Comparison of ENCODE assay signal across 15 cellular contexts in genomic region chr15:30905821-30906220, GRCh38. TPM values are rescaled to one million over a fixed set of nuclear protein-coding genes. Genes with fewer than 3 reads are reported as not detected.
DNase-seq lines count a peak whose midpoint lies in the region; ATAC-seq and TF ChIP-seq lines count a peak whose summit lies in the region.
"Had no signal": no experiment of that assay in that cellular context is flagged by ENCODE, and none has a peak within 500 bp of the region (broad histone marks: within the 10 kb centered on the region; RNA-seq: fewer than 3 reads in every experiment).

No MANE protein-coding gene starts in this region.

- H3K27ac ChIP-seq in IMR-90 (ENCODE audit: insufficient read depth, low read length) (no peak overlapping the region), endodermal cell (ENCODE audit: low read depth, low read length) (no peak overlapping the region), mesendoderm (ENCODE audit: low read depth, low read length) (no peak overlapping the region)
- H3K27ac ChIP-seq: left lung, parathyroid adenoma had no signal

- H3K27ac Mint-ChIP-seq in endodermal cell = no peak overlapping the region
- no peak overlapping the region for H3K27ac Mint-ChIP-seq in stimulated activated memory B cell treated with anti-CD40 and anti-IgM and Interleukin-4, amounts not matched to agents 10 μg/mL and 1 μg/mL and 100 μg/mL, for 72 hours
- H3K27ac Mint-ChIP-seq: stimulated activated effector memory CD8-positive, alpha-beta T cell treated with anti-CD3 and anti-CD28 coated beads, Interleukin-12 subunit alpha, Interleukin-12 subunit beta, amount 100 ng/mL, for 72 hours had no signal

- CTCF ChIA-PET in IMR-90 (lab: Yijun Ruan, JAX) = no interaction called here

- no peaks in the 10 kb centered on the region for H4K20me1 ChIP-seq in IMR-90 (ENCODE audit: insufficient read depth, low read length)

- POLR2A ChIA-PET in IMR-90 (lab: Charles Lee; ENCODE audit: unreplicated experiment) = no interaction called here

- intact Hi-C loops in IMR-90 (cut with micrococcal nuclease) = loop anchor here (2.0 to 10.0 kb wide), 2 partner anchors 223 to 579 kb away; no protein-coding TSS in a partner anchor

- H4K5ac ChIP-seq in IMR-90 (ENCODE audit: low read depth, low read length) (no peak overlapping the region), mesendoderm (ENCODE audit: low read length) (no peak overlapping the region)

- no peaks in the 10 kb centered on the region for H3K27me3 Mint-ChIP-seq in endodermal cell (ENCODE audit: insufficient read depth)
- H3K27me3 Mint-ChIP-seq in stimulated activated memory B cell treated with anti-CD40 and anti-IgM and Interleukin-4, amounts not matched to agents 10 μg/mL and 1 μg/mL and 100 μg/mL, for 72 hours = no peaks in the 10 kb centered on the region

- peaks cover 2% of the 10 kb centered on the region for H3K79me2 ChIP-seq in mesendoderm (ENCODE audit: control insufficient read depth, insufficient read depth, low read length)
- H3K79me2 ChIP-seq: parathyroid adenoma had no signal

- no peak overlapping the region for H4K91ac ChIP-seq in IMR-90 (ENCODE audit: insufficient read depth, low read depth, low read length)

- dilution Hi-C loops in IMR-90 (cut with HindIII; ENCODE audit: low sequenced_read_pairs, unreplicated experiment) = no loop called here

- no peak for ATAC-seq in IMR-90 (ENCODE audit: low read depth)
- ATAC-seq in stimulated activated memory B cell treated with anti-CD40 and anti-IgM and Interleukin-4, amounts not matched to agents 10 μg/mL and 1 μg/mL and 100 μg/mL, for 72 hours = no peak
- ATAC-seq: left lung; stimulated activated effector memory CD8-positive, alpha-beta T cell treated with anti-CD3 and anti-CD28 coated beads, Interleukin-12 subunit alpha, Interleukin-12 subunit beta, amount 100 ng/mL, for 72 hours had no signal

- in situ Hi-C loops in IMR-90 (cut with MboI; ENCODE audit: low sequenced_read_pairs) = loop anchor here (10.0 kb wide), 1 partner anchor 219 kb away; no protein-coding TSS in a partner anchor

- no peak overlapping the region for H3K4ac ChIP-seq in IMR-90 (ENCODE audit: low read depth, low read length)
- H3K4ac ChIP-seq in mesendoderm (ENCODE audit: low read depth, low read length) = no peak overlapping the region

- H3K36me3 Mint-ChIP-seq in endodermal cell (ENCODE audit: low read depth) = peaks cover 22% of the 10 kb centered on the region
- peaks cover 41% of the 10 kb centered on the region for H3K36me3 Mint-ChIP-seq in stimulated activated memory B cell treated with anti-CD40 and anti-IgM and Interleukin-4, amounts not matched to agents 10 μg/mL and 1 μg/mL and 100 μg/mL, for 72 hours

- BruUV-seq in IMR-90 (replicated peaks; lab: Mats Ljungman, UMichigan) = no TSS peak

- H3K4me3 ChIP-seq in AG09309 (ENCODE audit: control insufficient read depth, low read depth, low read length) (no peak overlapping the region), IMR-90 (ENCODE audit: insufficient read depth, low read depth, low read length) (no peak overlapping the region), endodermal cell (ENCODE audit: low read length) (no peak overlapping the region), mesendoderm (ENCODE audit: low read length) (no peak overlapping the region)
- H3K4me3 ChIP-seq: left lung had no signal

- peaks cover 2% of the 10 kb centered on the region for H3K4me1 Mint-ChIP-seq in endodermal cell
- H3K4me1 Mint-ChIP-seq in stimulated activated memory B cell treated with anti-CD40 and anti-IgM and Interleukin-4, amounts not matched to agents 10 μg/mL and 1 μg/mL and 100 μg/mL, for 72 hours = peaks cover 33% of the 10 kb centered on the region

- H2BK15ac ChIP-seq in IMR-90 (ENCODE audit: low read depth, low read length) (no peak overlapping the region), mesendoderm (replicated peaks; ENCODE audit: low read depth) (no peak overlapping the region)

- H3K18ac ChIP-seq in IMR-90 (ENCODE audit: low read depth, low read length) = no peak overlapping the region
- no peak overlapping the region for H3K18ac ChIP-seq in mesendoderm (ENCODE audit: low read length)

- no peak for TF ChIP-seq POLR2A in IMR-90 (IDR thresholded peaks at IDR 0.05; ENCODE audit: low read depth, low read length)

- WGBS in IMR-90 (ENCODE audit: extremely low coverage in 2 of 2, insufficient read length in 1 of 2), 2 experiments = no CpG with 5 or more reads among the region's 5 CpGs
- 88 to 89% methylated on average over 4 to 5 of the region's 5 CpGs for WGBS in endodermal cell (ENCODE audit: insufficient coverage in 1 of 2, insufficient read length in 1 of 2), 2 experiments
- WGBS in mesendoderm (ENCODE audit: extremely low coverage, insufficient coverage, low lambda C conversion rate) = no CpG with 5 or more reads among the region's 5 CpGs

- H2AK5ac ChIP-seq in IMR-90 (ENCODE audit: low read depth, low read length) (no peak overlapping the region), mesendoderm (ENCODE audit: low read length) (no peak overlapping the region)

- peaks cover 8% of the 10 kb centered on the region for H3K36me3 ChIP-seq in IMR-90 (ENCODE audit: control insufficient read depth, insufficient read depth, low read length)
- H3K36me3 ChIP-seq in endodermal cell (ENCODE audit: control insufficient read depth, insufficient read depth, low read length) = peaks cover 21% of the 10 kb centered on the region
- H3K36me3 ChIP-seq in mesendoderm (ENCODE audit: control insufficient read depth, insufficient read depth, low read length) = no peaks in the 10 kb centered on the region

- no peak overlapping the region for H2AFZ ChIP-seq in IMR-90 (replicated peaks; ENCODE audit: low read length, poor library complexity)
- H2AFZ ChIP-seq: parathyroid adenoma had no signal

- H3K4me2 ChIP-seq in IMR-90 (ENCODE audit: low read depth, low read length) (no peak overlapping the region), mesendoderm (ENCODE audit: low read length) (no peak overlapping the region)

- H3K79me1 ChIP-seq in IMR-90 (ENCODE audit: low read depth in 1 of 2, low read length in 2 of 2) (0 out of 4 replicates have a peak, but pooled peaks cover 0 to 4% of the 10 kb centered on the region in 2 experiments), mesendoderm (ENCODE audit: low read length) (no peaks in the 10 kb centered on the region)

- H2BK120ac ChIP-seq in IMR-90 (ENCODE audit: low read depth, low read length) = no peak overlapping the region
- no peak overlapping the region for H2BK120ac ChIP-seq in mesendoderm (ENCODE audit: low read depth, low read length)

- H3K56ac ChIP-seq in IMR-90 (ENCODE audit: extremely low read depth, insufficient read depth, low read length) = no peak overlapping the region
- H3K56ac ChIP-seq in mesendoderm (ENCODE audit: low read length) = no peak overlapping the region

- peaks cover 5% of the 10 kb centered on the region; the same call in 1 of the 2 replicates for H3K9me1 ChIP-seq in IMR-90 (ENCODE audit: insufficient read depth, low read length)

- H4K8ac ChIP-seq in IMR-90 (ENCODE audit: low read depth in 2 of 2, low read length in 2 of 2) (no peak overlapping the region), mesendoderm (ENCODE audit: low read depth, low read length) (no peak overlapping the region)

- H3K9ac ChIP-seq in IMR-90 (ENCODE audit: low read depth, low read length) = no peak overlapping the region
- H3K9ac ChIP-seq in endodermal cell (ENCODE audit: extremely low read depth, low read length, poor library complexity, severe bottlenecking) = no peak overlapping the region
- H3K9ac ChIP-seq in mesendoderm (ENCODE audit: low read length) = no peak overlapping the region
- H3K9ac ChIP-seq: parathyroid adenoma had no signal

- DNase-seq in AG09309 (ENCODE audit: low read depth) (no peak), IMR-90 (peak; percentile 18), endodermal cell (no peak), mesendoderm (peak; percentile 19), NCI-H1436 treated with DMSO at 0.1 percent for 48 hours (lab: John Stamatoyannopoulos, UW) (no peak), NAMALWA (ENCODE audit: low spot score) (no peak)
- no peak for DNase-seq in stimulated activated CD4-positive, alpha-beta T cell treated with anti-CD3 and anti-CD28 coated beads, Interleukin-4, amount 100 ng/mL, for 1 hour
- DNase-seq: activated CD4-positive, alpha-beta T cell treated with anti-CD3 and anti-CD28 coated beads, Interleukin-2, amount 50 U/mL, for 4 hours; CD4-positive, CD25-positive, alpha-beta regulatory T cell; left lung; MV-4-11; stimulated activated CD4-positive, alpha-beta T cell treated with anti-CD3 and anti-CD28 coated beads, Interleukin-1b, Interleukin-23, amount 100 ng/mL, for 48 hours had no signal

- no peaks in the 10 kb centered on the region for H3K9me3 ChIP-seq in IMR-90 (ENCODE audit: control insufficient read depth, insufficient read depth, low read length)
- no peaks in the 10 kb centered on the region for H3K9me3 ChIP-seq in endodermal cell (ENCODE audit: control insufficient read depth, low read length)
- H3K9me3 ChIP-seq: left lung had no signal

- TF ChIP-seq RAD21 in IMR-90 (IDR thresholded peaks at IDR 0.05; ENCODE audit: low read length) = peak; percentile 30; the same call in 1 of the 2 replicates

- H2BK5ac ChIP-seq in IMR-90 (ENCODE audit: low read depth, low read length, poor library complexity, severe bottlenecking) (no peak overlapping the region), mesendoderm (ENCODE audit: low read length) (no peak overlapping the region)

- H3K23ac ChIP-seq in IMR-90 (ENCODE audit: low read depth, low read length) (no peak overlapping the region), mesendoderm (ENCODE audit: low read length) (no peak overlapping the region)

- TF ChIP-seq CTCF in AG09309 (IDR thresholded peaks at IDR 0.05; ENCODE audit: control insufficient read depth, insufficient read depth, low read depth, low read length, missing control alignments) (peak; percentile 51), IMR-90 (conservative IDR thresholded peaks at IDR 0.05; ENCODE audit: low read depth, low read length) (peak; percentile 34), endodermal cell (conservative IDR thresholded peaks at IDR 0.05) (peak; percentile 44)

- H3K4me1 ChIP-seq in IMR-90 (ENCODE audit: control insufficient read depth, insufficient read depth, low read length) (no peaks in the 10 kb centered on the region), endodermal cell (ENCODE audit: control insufficient read depth, insufficient read depth, low read length) (no peaks in the 10 kb centered on the region), mesendoderm (ENCODE audit: control insufficient read depth, low read depth, low read length) (no peaks in the 10 kb centered on the region)
- H3K4me1 ChIP-seq: parathyroid adenoma had no signal

- H3K27me3 ChIP-seq in IMR-90 (ENCODE audit: control insufficient read depth, insufficient read depth, low read length) = no peaks in the 10 kb centered on the region
- H3K27me3 ChIP-seq in endodermal cell (ENCODE audit: control insufficient read depth, insufficient read depth, low read length, poor library complexity, severe bottlenecking) = no peaks in the 10 kb centered on the region
- H3K27me3 ChIP-seq in mesendoderm (ENCODE audit: insufficient read depth, low read length, poor library complexity) = no peaks in the 10 kb centered on the region
- H3K27me3 ChIP-seq: left lung had no signal

- H2BK20ac ChIP-seq in IMR-90 (ENCODE audit: low read depth, low read length) = no peak overlapping the region

- H2AK9ac ChIP-seq in IMR-90 (replicated peaks; ENCODE audit: low read depth, low read length, poor library complexity) = no peak overlapping the region

- no peak overlapping the region for H3K4me3 Mint-ChIP-seq in endodermal cell
- H3K4me3 Mint-ChIP-seq in stimulated activated memory B cell treated with anti-CD40 and anti-IgM and Interleukin-4, amounts not matched to agents 10 μg/mL and 1 μg/mL and 100 μg/mL, for 72 hours = no peak overlapping the region
- H3K4me3 Mint-ChIP-seq: stimulated activated effector memory CD8-positive, alpha-beta T cell treated with anti-CD3 and anti-CD28 coated beads, Interleukin-12 subunit alpha, Interleukin-12 subunit beta, amount 100 ng/mL, for 72 hours had no signal

- H3K9me3 Mint-ChIP-seq in endodermal cell = no peaks in the 10 kb centered on the region
- no peaks in the 10 kb centered on the region for H3K9me3 Mint-ChIP-seq in stimulated activated memory B cell treated with anti-CD40 and anti-IgM and Interleukin-4, amounts not matched to agents 10 μg/mL and 1 μg/mL and 100 μg/mL, for 72 hours
- H3K9me3 Mint-ChIP-seq: stimulated activated effector memory CD8-positive, alpha-beta T cell treated with anti-CD3 and anti-CD28 coated beads, Interleukin-12 subunit alpha, Interleukin-12 subunit beta, amount 100 ng/mL, for 72 hours had no signal

- H3K14ac ChIP-seq in IMR-90 (replicated peaks; ENCODE audit: low read depth, low read length) = no peak overlapping the region

RNA-seq across cellular contexts. Expression of gene FAN1, which starts 2.1 kb away (rescaled TPM):
- total RNA-seq in IMR-90 (2012; rRNA removed) (12.4 and 15.0 TPM in 2 replicates), endodermal cell (10 to 100 TPM; 20.0 to 25.9 TPM)
- 5.9 and 7.6 TPM in 2 replicates for polyA plus RNA-seq in IMR-90 (2012; rRNA removed)
- polyA plus RNA-seq in IMR-90 (2012; cell fraction: cytosol; rRNA removed) = 1.8 and 4.4 TPM in 2 replicates
- 24.8 and 28.2 TPM in 2 replicates for polyA plus RNA-seq in IMR-90 (2012; cell fraction: nucleus; rRNA removed; ENCODE audit: low replicate concordance)
- polyA plus RNA-seq in endodermal cell (2013, experiment 1 of 2) = 23.9 TPM
- polyA plus RNA-seq in endodermal cell (2013, experiment 2 of 2) = 22.3 TPM
- polyA plus RNA-seq in mesendoderm (2013, experiment 1 of 2) = 11.7 TPM
- polyA plus RNA-seq in mesendoderm (2013, experiment 2 of 2) = 12.1 TPM

Comparison
In these comparisons a context has a peak if more than half of its experiments do, and no peak if none do; other contexts are left out.
1. DNase-seq: peak in IMR-90 (single experiment) and mesendoderm (single experiment); none in AG09309 (single experiment), endodermal cell (single experiment), NCI-H1436 treated with DMSO at 0.1 percent for 48 hours (single experiment), stimulated activated CD4-positive, alpha-beta T cell treated with anti-CD3 and anti-CD28 coated beads, Interleukin-4, amount 100 ng/mL, for 1 hour (single experiment) and NAMALWA (single experiment).
2. Peak in every context shown above with its lines, with median percentiles within 50 percentile points of each other: CTCF ChIP-seq.